23 cellular contexts compared by ENCODE assay signal in the genomic region with DNA sequence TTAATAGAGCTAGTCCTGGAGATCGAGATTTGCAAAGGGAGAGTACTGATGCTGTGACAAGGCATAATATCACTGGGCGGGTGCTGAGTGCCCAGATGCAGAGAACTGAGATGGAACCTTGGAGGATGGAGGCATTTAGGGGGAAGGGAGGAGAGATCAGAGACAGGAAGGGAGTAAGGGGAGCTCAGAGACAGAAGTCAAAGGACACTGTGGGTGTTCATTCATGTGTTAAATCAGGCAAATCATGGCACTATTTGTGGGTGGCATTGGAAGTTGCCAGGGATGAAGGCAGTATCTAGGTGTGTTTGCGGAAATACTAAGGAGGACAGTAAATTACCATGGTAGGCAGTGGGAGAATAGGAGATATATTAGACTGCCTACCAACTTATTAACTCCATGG.
A peak's percentile ranks its signal among the peaks of the same experiment; 100 is the strongest.
DNase-seq lines count a peak whose midpoint lies in the region; ATAC-seq lines count a peak whose summit lies in the region.
"Had no signal": no experiment of that assay in that cellular context is flagged by ENCODE, and none has a peak within 500 bp of the region (broad histone marks: within the 10 kb centered on the region; RNA-seq: fewer than 3 reads in every experiment).

No MANE protein-coding gene starts in this region.

- no peaks in the 10 kb centered on the region for H3K36me3 ChIP-seq in NT2/D1 (ENCODE audit: insufficient read depth, insufficient read length, low read length)
- H3K36me3 ChIP-seq: BE2C, HAP-1 had no signal

- ATAC-seq in HG03469 (IDR thresholded peaks at IDR 0.05; ENCODE audit: unreplicated experiment), result no peak
- no peak for ATAC-seq in GM21528 (IDR thresholded peaks at IDR 0.05; ENCODE audit: low FRiP score, unreplicated experiment)
- ATAC-seq: GM12878, HepG2 had no signal

- H3K4me3 ChIP-seq in NT2/D1 (ENCODE audit: insufficient read length, low read depth), result no peak overlapping the region
- H3K4me3 ChIP-seq: GM12878, HAP-1 had no signal

- peak; percentile 9 for DNase-seq in NT2/D1 (ENCODE audit: low read depth, low spot score)
- DNase-seq in iPS DF 19.7 (ENCODE audit: low read depth, low spot score), result peak; percentile 61
- DNase-seq in iPS-NIHi11 (ENCODE audit: low spot score), result peak; percentile 13
- no peak for DNase-seq in DMS 273 (lab: John Stamatoyannopoulos, UW; ENCODE audit: unreplicated experiment)
- no peak for DNase-seq in NCI-H2081 treated with DMSO at 0.1 percent for 48 hours (lab: John Stamatoyannopoulos, UW)
- DNase-seq: ACHN; BE2C; C1 segment of cervical spinal cord; Caco-2; CD4-positive, CD25-positive, alpha-beta regulatory T cell; CD8-positive, alpha-beta memory T cell; DMS 273 treated with DMSO at 0.1 percent for 48 hours; DMS53; DND-41; EL; GOT3; Karpas-422; KBM-7 had no signal

- H3K27me3 ChIP-seq in NT2/D1 (ENCODE audit: insufficient read depth, insufficient read length), result no peaks in the 10 kb centered on the region
- H3K27me3 ChIP-seq: BE2C had no signal

- H3K9me3 ChIP-seq in NT2/D1 (ENCODE audit: insufficient read depth, low read length), result no peaks in the 10 kb centered on the region
- H3K9me3 ChIP-seq: BE2C, Caco-2, HAP-1 had no signal

- no peaks in the 10 kb centered on the region for H3K4me1 ChIP-seq in NT2/D1 (ENCODE audit: insufficient read depth, insufficient read length)
- H3K4me1 ChIP-seq: Caco-2, HAP-1 had no signal

- H3K9ac ChIP-seq in NT2/D1 (ENCODE audit: insufficient read length, low read depth), result no peak overlapping the region

Comparison
In these comparisons a context has a peak if more than half of its experiments do, and no peak if none do; other contexts are left out.
1. DNase-seq: peak in NT2/D1 (single experiment), iPS DF 19.7 (single experiment) and iPS-NIHi11 (single experiment); none in DMS 273 (single experiment) and NCI-H2081 treated with DMSO at 0.1 percent for 48 hours (single experiment).